In genomic region chr14:44657688-44658388, GRCh38 we compare ENCODE assay signal across 9 cellular contexts.
DNase-seq lines count a peak whose midpoint lies in the region; ATAC-seq and TF ChIP-seq lines count a peak whose summit lies in the region.
"Had no signal": no experiment of that assay in that cellular context is flagged by ENCODE, and none has a peak within 500 bp of the region (broad histone marks: within the 10 kb centered on the region; RNA-seq: fewer than 3 reads in every experiment).

No MANE protein-coding gene starts in this region.

- 25 to 35% methylated on average over 3 of the region's 3 CpGs for WGBS in tibial nerve, 2 donors

- H3K27ac ChIP-seq in breast epithelium (no peak overlapping the region), tibial nerve (peak overlapping the region in 1 of 4 donors; percentile 4)

- intact Hi-C loops in MCF 10A (cut with micrococcal nuclease): loop anchor here (1.0 to 10.0 kb wide), 6 partner anchors 144 to 1155 kb away; no protein-coding TSS in a partner anchor
- intact Hi-C loops in breast epithelium (cut with DNase I; ENCODE audit: low total_unique reads): no loop called here

- POLR2A ChIA-PET in MCF 10A (lab: Yijun Ruan, JAX): no interaction called here

- no peaks in the 10 kb centered on the region for H3K36me3 Mint-ChIP-seq in MCF 10A (ENCODE audit: insufficient read depth, unreplicated experiment)
- H3K36me3 Mint-ChIP-seq: CD4-positive, CD25-positive, alpha-beta regulatory T cell had no signal

- H3K4me1 Mint-ChIP-seq in MCF 10A (ENCODE audit: insufficient read depth, unreplicated experiment): peaks cover 21% of the 10 kb centered on the region

- no peak for ATAC-seq in GM19395 (IDR thresholded peaks at IDR 0.05; ENCODE audit: unreplicated experiment)

- no peaks in the 10 kb centered on the region for H3K9me3 Mint-ChIP-seq in MCF 10A (ENCODE audit: unreplicated experiment)

- TF ChIP-seq CTCF in MCF 10A (IDR thresholded peaks at IDR 0.05; ENCODE audit: unreplicated experiment) (peak; percentile 50), breast epithelium (IDR thresholded peaks at IDR 0.05) (peak in 1 of 3 donors; percentile 13), tibial nerve (IDR thresholded peaks at IDR 0.05) (peak; percentile 30 to 59 (median 43))

- H3K9me3 ChIP-seq in breast epithelium (no peaks in the 10 kb centered on the region), tibial nerve (no peaks in the 10 kb centered on the region)

- no peak overlapping the region for H3K4me3 Mint-ChIP-seq in MCF 10A (ENCODE audit: unreplicated experiment)
- H3K4me3 Mint-ChIP-seq: CD4-positive, CD25-positive, alpha-beta regulatory T cell had no signal

- H3K27me3 ChIP-seq in breast epithelium (no peaks in the 10 kb centered on the region), tibial nerve (no peaks in the 10 kb centered on the region)

- H3K4me1 ChIP-seq in breast epithelium: no peaks in the 10 kb centered on the region
- H3K4me1 ChIP-seq in tibial nerve: peaks cover 0 to 14% (median 0%) of the 10 kb centered on the region in 4 donors

- no TSS peak for BruUV-seq in MCF 10A (replicated peaks; lab: Mats Ljungman, UMichigan)

- DNase-seq in MCF 10A (ENCODE audit: unreplicated experiment) (peak; percentile 45), breast epithelium (ENCODE audit: low spot score in 2 of 2) (no peak), NCI-H82 treated with DMSO at 0.1 percent for 48 hours (lab: John Stamatoyannopoulos, UW; ENCODE audit: unreplicated experiment) (peak; percentile 5), fibroblast of gingiva (ENCODE audit: low read depth) (peak; percentile 25), tibial nerve (ENCODE audit: low spot score in 2 of 2) (no peak), activated T-cell treated with anti-CD3 and anti-CD28 coated beads for 4 hours (no peak)
- no peak for DNase-seq in activated CD4-positive, alpha-beta T cell treated with anti-CD3 and anti-CD28 coated beads, Interleukin-2, amount 50 U/mL, for 48 hours
- DNase-seq: CD4-positive, CD25-positive, alpha-beta regulatory T cell had no signal

- H3K36me3 ChIP-seq in breast epithelium (no peaks in the 10 kb centered on the region), tibial nerve (no peaks in the 10 kb centered on the region)

- no peak overlapping the region for H3K4me3 ChIP-seq in breast epithelium
- no peak overlapping the region for H3K4me3 ChIP-seq in tibial nerve

- TF ChIP-seq EP300 in tibial nerve (IDR thresholded peaks at IDR 0.05): no peak

- no peaks in the 10 kb centered on the region for H3K27me3 Mint-ChIP-seq in MCF 10A (ENCODE audit: insufficient read depth, unreplicated experiment)
- H3K27me3 Mint-ChIP-seq: CD4-positive, CD25-positive, alpha-beta regulatory T cell had no signal

- CTCF ChIA-PET in MCF 10A (lab: Yijun Ruan, JAX): interaction anchor here (0.5 to 2.7 kb wide), 25 partner anchors 10 to 1754 kb away, joined by 3 to 13 read pairs (median 4); no protein-coding TSS in a partner anchor

- no peak overlapping the region for H3K27ac Mint-ChIP-seq in MCF 10A (ENCODE audit: low read depth, unreplicated experiment)
- H3K27ac Mint-ChIP-seq: CD4-positive, CD25-positive, alpha-beta regulatory T cell had no signal

- no peak for TF ChIP-seq POLR2A in breast epithelium (IDR thresholded peaks at IDR 0.05)
- TF ChIP-seq POLR2A in tibial nerve (IDR thresholded peaks at IDR 0.05): no peak

Comparison
In these comparisons a context has a peak if more than half of its experiments do, and no peak if none do; other contexts are left out.
1. DNase-seq: peak in MCF 10A (single experiment), NCI-H82 treated with DMSO at 0.1 percent for 48 hours (single experiment) and fibroblast of gingiva (single experiment); none in breast epithelium (0 of 2), tibial nerve (0 of 2), activated CD4-positive, alpha-beta T cell treated with anti-CD3 and anti-CD28 coated beads, Interleukin-2, amount 50 U/mL, for 48 hours (0 of 2) and activated T-cell treated with anti-CD3 and anti-CD28 coated beads for 4 hours (single experiment).